ENCODE assay signal across 28 cellular contexts in the genomic region with DNA sequence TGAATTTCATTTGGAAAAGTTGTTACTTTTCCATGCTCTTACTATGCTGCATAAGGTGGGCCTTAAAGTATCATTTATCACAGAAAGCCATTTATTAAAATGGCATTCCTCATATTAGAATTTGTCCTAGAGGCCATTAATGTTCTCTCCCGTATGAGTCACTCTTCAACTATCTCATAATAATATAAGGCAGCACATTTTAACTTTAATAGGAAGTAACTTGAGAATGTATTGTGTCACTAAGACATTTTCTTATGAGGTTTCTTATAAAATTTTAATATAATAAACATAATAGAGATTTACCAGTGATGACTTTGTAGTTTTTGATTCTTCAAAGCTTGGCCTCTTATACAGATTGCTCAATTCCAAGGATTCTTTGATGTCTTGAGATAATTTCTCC.
"Had no signal": no experiment of that assay in that cellular context is flagged by ENCODE, and none has a peak within 500 bp of the region (broad histone marks: within the 10 kb centered on the region; RNA-seq: fewer than 3 reads in every experiment).

No MANE protein-coding gene starts in this region.

- H3K27ac Mint-ChIP-seq: mesothelial cell of epicardium; naive B cell; natural killer cell; nephron progenitor cell; neural progenitor cell; stimulated activated memory B cell treated with anti-CD40 and anti-IgM and Interleukin-4, amounts not matched to agents 10 μg/mL and 1 μg/mL and 100 μg/mL, for 72 hours had no signal

- H3K9me3 Mint-ChIP-seq: nephron progenitor cell, neural progenitor cell had no signal

- H3K4me1 ChIP-seq: neural progenitor cell, parathyroid adenoma, right atrium auricular region, stomach, testis, thyroid gland, transverse colon, upper lobe of left lung, vagina had no signal

- H3K9me3 ChIP-seq: neutrophil, psoas muscle, right lobe of liver, testis, thyroid gland, transverse colon, upper lobe of left lung, vagina had no signal

- H3K4me3 ChIP-seq: left ventricle myocardium inferior, lung, neural progenitor cell, psoas muscle, right atrium auricular region, right lobe of liver, smooth muscle cell, stomach, testis, thyroid gland, transverse colon, upper lobe of left lung, vagina had no signal

- H3K4me3 Mint-ChIP-seq: mesothelial cell of epicardium; naive B cell; natural killer cell; nephron progenitor cell; neural progenitor cell; stimulated activated memory B cell treated with anti-CD40 and anti-IgM and Interleukin-4, amounts not matched to agents 10 μg/mL and 1 μg/mL and 100 μg/mL, for 72 hours had no signal

- H3K27me3 ChIP-seq: neural progenitor cell, neutrophil, right atrium auricular region, right lobe of liver, stomach, testis, thyroid gland, transverse colon, upper lobe of left lung, vagina had no signal

- H3K27ac ChIP-seq: neural progenitor cell, neutrophil, parathyroid adenoma, right lobe of liver, stomach, testis, thyroid gland, transverse colon, upper lobe of left lung, vagina had no signal

- H3K27me3 Mint-ChIP-seq: stimulated activated memory B cell treated with anti-CD40 and anti-IgM and Interleukin-4, amounts not matched to agents 10 μg/mL and 1 μg/mL and 100 μg/mL, for 72 hours had no signal

- H3K36me3 ChIP-seq: left ventricle myocardium inferior, neural progenitor cell, neutrophil, right atrium auricular region, right lobe of liver, stomach, thyroid gland, transverse colon, upper lobe of left lung, vagina had no signal

- ATAC-seq: left colon; natural killer cell; psoas muscle; right lobe of liver; stimulated activated memory B cell treated with anti-CD40 and anti-IgM and Interleukin-4, amounts not matched to agents 10 μg/mL and 1 μg/mL and 100 μg/mL, for 72 hours; stimulated activated naive CD8-positive, alpha-beta T cell treated with anti-CD3 and anti-CD28 coated beads, Interleukin-15, Interleukin-2, amounts not matched to agents 100 U/mL and 50 U/mL, for 24 hours had no signal

- H3K36me3 Mint-ChIP-seq: mesothelial cell of epicardium; naive B cell; natural killer cell; neural progenitor cell; stimulated activated memory B cell treated with anti-CD40 and anti-IgM and Interleukin-4, amounts not matched to agents 10 μg/mL and 1 μg/mL and 100 μg/mL, for 72 hours had no signal

- H3K4me1 Mint-ChIP-seq: naive B cell; natural killer cell; neural progenitor cell; stimulated activated memory B cell treated with anti-CD40 and anti-IgM and Interleukin-4, amounts not matched to agents 10 μg/mL and 1 μg/mL and 100 μg/mL, for 72 hours had no signal

- DNase-seq: left colon; left ventricle myocardium inferior; mesendoderm; naive B cell; natural killer cell; nephron progenitor cell; occipital lobe; psoas muscle; right lobe of liver; stimulated activated CD4-positive, alpha-beta T cell treated with anti-CD3 and anti-CD28 coated beads, Interleukin-1b, Interleukin-23, amount 100 ng/mL, for 48 hours; stimulated activated CD4-positive, alpha-beta T cell treated with anti-CD3 and anti-CD28 coated beads, Interleukin-2, amount 100 ng/mL, for 48 hours; stimulated activated CD4-positive, alpha-beta T cell treated with anti-CD3 and anti-CD28 coated beads, Interleukin-4, amount 100 ng/mL, for 4 hours; stimulated activated CD8-positive, alpha-beta memory T cell treated with anti-CD3 and anti-CD28 coated beads, Interleukin-4, amount 100 ng/mL, for 48 hours; stimulated activated naive CD8-positive, alpha-beta T cell treated with anti-CD3 and anti-CD28 coated beads, Interleukin-15, Interleukin-2, amounts not matched to agents 100 U/mL and 50 U/mL, for 24 hours; stomach; testis; thyroid gland; transverse colon; upper lobe of left lung had no signal
